Comparison of ENCODE assay signal across 29 cellular contexts in the genomic region with DNA sequence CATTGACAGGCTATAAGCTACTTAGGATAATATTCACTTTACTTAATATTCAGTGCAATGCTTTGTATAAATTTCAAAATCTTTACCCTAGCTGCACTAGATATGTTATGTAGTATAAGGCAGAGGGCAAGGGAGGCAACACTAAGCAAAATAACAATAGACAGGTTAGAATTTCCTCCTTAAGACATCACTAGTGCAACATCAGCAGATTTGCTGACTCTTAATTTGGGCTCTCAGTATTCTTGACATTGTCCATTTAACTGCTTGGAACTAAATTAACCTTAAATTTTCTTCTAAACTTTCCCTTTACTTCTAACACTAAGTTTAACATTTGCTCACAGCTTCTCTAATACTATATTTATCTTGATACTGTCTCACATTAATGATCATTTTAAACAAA.
"Had no signal": no experiment of that assay in that cellular context is flagged by ENCODE, and none has a peak within 500 bp of the region (broad histone marks: within the 10 kb centered on the region; RNA-seq: fewer than 3 reads in every experiment).

No MANE protein-coding gene starts in this region.

- H3K9me3 ChIP-seq: stomach, suprapubic skin, testis, thoracic aorta, thyroid gland, tibial artery, tibial nerve, transverse colon, upper lobe of left lung, upper lobe of right lung, uterus, vagina had no signal

- H3K36me3 Mint-ChIP-seq: stimulated activated effector memory CD8-positive, alpha-beta T cell treated with anti-CD3 and anti-CD28 coated beads, Interleukin-12 subunit alpha, Interleukin-12 subunit beta, amount 100 ng/mL, for 72 hours; stimulated activated memory B cell treated with anti-CD40 and anti-IgM and Interleukin-4, amounts not matched to agents 10 μg/mL and 1 μg/mL and 100 μg/mL, for 72 hours; stimulated activated naive B cell treated with anti-CD40 and anti-IgM and Interleukin-4, amounts not matched to agents 10 μg/mL and 1 μg/mL and 100 μg/mL, for 72 hours; type B pancreatic cell had no signal

- H3K4me1 ChIP-seq: stomach, suprapubic skin, testis, thyroid gland, tibial artery, tibial nerve, transverse colon, upper lobe of left lung, upper lobe of right lung, uterus, vagina had no signal

- H3K4me3 Mint-ChIP-seq: stimulated activated effector memory CD8-positive, alpha-beta T cell treated with anti-CD3 and anti-CD28 coated beads, Interleukin-12 subunit alpha, Interleukin-12 subunit beta, amount 100 ng/mL, for 72 hours; stimulated activated memory B cell treated with anti-CD40 and anti-IgM and Interleukin-4, amounts not matched to agents 10 μg/mL and 1 μg/mL and 100 μg/mL, for 72 hours; stimulated activated naive B cell treated with anti-CD40 and anti-IgM and Interleukin-4, amounts not matched to agents 10 μg/mL and 1 μg/mL and 100 μg/mL, for 72 hours; stimulated activated naive CD8-positive, alpha-beta T cell treated with anti-CD3 and anti-CD28 coated beads, Interleukin-15, amount 100 ng/mL, for 72 hours; stimulated activated naive CD8-positive, alpha-beta T cell treated with anti-CD3 and anti-CD28 coated beads, Interleukin-15, Interleukin-2, amounts not matched to agents 100 ng/mL and 50 ng/mL, for 24 hours; type B pancreatic cell had no signal

- H3K27ac ChIP-seq: stomach, suprapubic skin, testis, thoracic aorta, thyroid gland, tibial artery, tibial nerve, transverse colon, upper lobe of left lung, upper lobe of right lung, uterus, vagina had no signal

- ATAC-seq: stimulated activated effector memory CD8-positive, alpha-beta T cell treated with anti-CD3 and anti-CD28 coated beads, Interleukin-12 subunit alpha, Interleukin-12 subunit beta, amount 100 ng/mL, for 72 hours; stimulated activated memory B cell treated with anti-CD40 and anti-IgM and Interleukin-4, amounts not matched to agents 10 μg/mL and 1 μg/mL and 100 μg/mL, for 72 hours; stimulated activated naive B cell treated with anti-CD40 and anti-IgM and Interleukin-4, amounts not matched to agents 10 μg/mL and 1 μg/mL and 100 μg/mL, for 72 hours; stimulated activated naive CD8-positive, alpha-beta T cell treated with anti-CD3 and anti-CD28 coated beads, Interleukin-15, amount 100 ng/mL, for 72 hours; stimulated activated naive CD8-positive, alpha-beta T cell treated with anti-CD3 and anti-CD28 coated beads, Interleukin-15, Interleukin-2, amounts not matched to agents 100 U/mL and 50 U/mL, for 24 hours; upper lobe of right lung had no signal

- H3K27me3 Mint-ChIP-seq: stimulated activated memory B cell treated with anti-CD40 and anti-IgM and Interleukin-4, amounts not matched to agents 10 μg/mL and 1 μg/mL and 100 μg/mL, for 72 hours; stimulated activated naive B cell treated with anti-CD40 and anti-IgM and Interleukin-4, amounts not matched to agents 10 μg/mL and 1 μg/mL and 100 μg/mL, for 72 hours; stimulated activated naive CD8-positive, alpha-beta T cell treated with anti-CD3 and anti-CD28 coated beads, Interleukin-15, amount 100 ng/mL, for 72 hours; stimulated activated naive CD8-positive, alpha-beta T cell treated with anti-CD3 and anti-CD28 coated beads, Interleukin-15, Interleukin-2, amounts not matched to agents 100 ng/mL and 50 ng/mL, for 24 hours; type B pancreatic cell had no signal

- H3K4me1 Mint-ChIP-seq: stimulated activated effector memory CD8-positive, alpha-beta T cell treated with anti-CD3 and anti-CD28 coated beads, Interleukin-12 subunit alpha, Interleukin-12 subunit beta, amount 100 ng/mL, for 72 hours; stimulated activated memory B cell treated with anti-CD40 and anti-IgM and Interleukin-4, amounts not matched to agents 10 μg/mL and 1 μg/mL and 100 μg/mL, for 72 hours; stimulated activated naive B cell treated with anti-CD40 and anti-IgM and Interleukin-4, amounts not matched to agents 10 μg/mL and 1 μg/mL and 100 μg/mL, for 72 hours; stimulated activated naive CD8-positive, alpha-beta T cell treated with anti-CD3 and anti-CD28 coated beads, Interleukin-15, amount 100 ng/mL, for 72 hours had no signal

- H3K4me3 ChIP-seq: stomach, suprapubic skin, testis, thoracic aorta, thyroid gland, tibial artery, tibial nerve, transverse colon, upper lobe of left lung, upper lobe of right lung, uterus, vagina had no signal

- H3K27ac Mint-ChIP-seq: stimulated activated effector memory CD8-positive, alpha-beta T cell treated with anti-CD3 and anti-CD28 coated beads, Interleukin-12 subunit alpha, Interleukin-12 subunit beta, amount 100 ng/mL, for 72 hours; stimulated activated memory B cell treated with anti-CD40 and anti-IgM and Interleukin-4, amounts not matched to agents 10 μg/mL and 1 μg/mL and 100 μg/mL, for 72 hours; stimulated activated naive B cell treated with anti-CD40 and anti-IgM and Interleukin-4, amounts not matched to agents 10 μg/mL and 1 μg/mL and 100 μg/mL, for 72 hours; stimulated activated naive CD8-positive, alpha-beta T cell treated with anti-CD3 and anti-CD28 coated beads, Interleukin-15, amount 100 ng/mL, for 72 hours; stimulated activated naive CD8-positive, alpha-beta T cell treated with anti-CD3 and anti-CD28 coated beads, Interleukin-15, Interleukin-2, amounts not matched to agents 100 ng/mL and 50 ng/mL, for 24 hours; type B pancreatic cell had no signal

- H3K36me3 ChIP-seq: stomach, suprapubic skin, thoracic aorta, thyroid gland, tibial artery, tibial nerve, transverse colon, upper lobe of left lung, upper lobe of right lung, uterus, vagina had no signal

- DNase-seq: stimulated activated CD4-positive, alpha-beta T cell treated with anti-CD3 and anti-CD28 coated beads, Interleukin-2, amount 100 ng/mL, for 48 hours; stimulated activated CD4-positive, alpha-beta T cell treated with anti-CD3 and anti-CD28 coated beads, Interleukin-4, amount 100 ng/mL, for 1 hour; stimulated activated CD4-positive, alpha-beta T cell treated with anti-CD3 and anti-CD28 coated beads, Interleukin-4, amount 100 ng/mL, for 24 hours; stimulated activated CD4-positive, alpha-beta T cell treated with anti-CD3 and anti-CD28 coated beads, Interleukin-4, amount 100 ng/mL, for 4 hours; stimulated activated CD8-positive, alpha-beta memory T cell treated with anti-CD3 and anti-CD28 coated beads, Interleukin-4, amount 100 ng/mL, for 48 hours; stimulated activated naive B cell treated with anti-CD40 and anti-IgM and Interleukin-4, amounts not matched to agents 10 μg/mL and 1 μg/mL and 100 μg/mL, for 72 hours; stimulated activated naive CD4-positive, alpha-beta T cell; stimulated activated naive CD4-positive, alpha-beta T cell treated with Interleukin-2 at 50 U/mL for 16 hours; stimulated activated naive CD8-positive, alpha-beta T cell treated with anti-CD3 and anti-CD28 coated beads, Interleukin-15, amount 100 ng/mL, for 72 hours; stimulated activated naive CD8-positive, alpha-beta T cell treated with anti-CD3 and anti-CD28 coated beads, Interleukin-15, Interleukin-2, amounts not matched to agents 100 U/mL and 50 U/mL, for 24 hours; stomach; substantia nigra; testis; thyroid gland; tibial artery; transverse colon; trophoblast cell; upper lobe of left lung; upper lobe of right lung; uterus had no signal

- H3K27me3 ChIP-seq: stomach, suprapubic skin, testis, thyroid gland, tibial artery, tibial nerve, transverse colon, upper lobe of left lung, upper lobe of right lung, uterus, vagina had no signal

- FAIRE-seq: urothelium cell line had no signal
